In the genomic region with DNA sequence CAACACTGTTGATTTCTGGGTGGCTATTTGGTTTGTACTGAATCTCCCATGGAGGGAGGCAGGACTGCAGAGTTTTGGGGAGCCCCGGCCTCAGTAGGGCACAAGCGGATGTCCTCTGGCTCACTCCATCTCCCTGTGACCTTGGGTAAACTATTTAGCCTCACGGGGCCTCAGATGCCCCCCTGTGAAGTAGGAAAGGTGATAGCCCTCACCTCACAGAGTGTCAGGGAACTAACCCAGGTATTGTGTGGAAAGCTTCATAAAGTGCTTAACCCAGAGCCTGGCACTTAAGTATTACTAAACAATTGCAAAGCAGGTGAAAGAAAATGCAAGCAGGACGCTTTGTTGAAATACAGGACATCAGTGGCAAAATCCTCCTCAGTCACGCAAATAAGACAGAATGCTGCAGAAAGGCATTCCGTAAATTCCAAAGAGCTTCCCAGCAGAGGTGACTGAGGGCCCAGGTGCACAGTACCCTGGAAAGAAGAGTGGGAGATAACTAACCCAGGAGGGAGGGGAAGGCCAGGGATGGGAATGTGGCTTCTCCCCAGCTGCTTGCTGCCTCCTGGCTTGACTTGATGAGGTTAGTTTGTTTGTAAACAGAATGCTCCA, we compare ENCODE assay signal across 14 cellular contexts.
"Had no signal": no experiment of that assay in that cellular context is flagged by ENCODE, and none has a peak within 500 bp of the region (broad histone marks: within the 10 kb centered on the region; RNA-seq: fewer than 3 reads in every experiment).

No MANE protein-coding gene starts in this region.

- H3K4me1 Mint-ChIP-seq: activated naive CD8-positive, alpha-beta T cell treated with anti-CD3 and anti-CD28 coated beads, Interleukin-2, amount 50 U/mL, for 24 hours; naive thymus-derived CD8-positive, alpha-beta T cell; stimulated activated naive B cell treated with anti-CD40 and anti-IgM and Interleukin-4, amounts not matched to agents 10 μg/mL and 1 μg/mL and 100 μg/mL, for 72 hours; T-cell had no signal

- H3K9me3 Mint-ChIP-seq: activated naive CD8-positive, alpha-beta T cell treated with anti-CD3 and anti-CD28 coated beads, Interleukin-2, amount 50 U/mL, for 24 hours; naive thymus-derived CD8-positive, alpha-beta T cell; T-cell had no signal

- H3K36me3 ChIP-seq: gastroesophageal sphincter, transverse colon had no signal

- ATAC-seq: activated naive CD8-positive, alpha-beta T cell treated with anti-CD3 and anti-CD28 coated beads, Interleukin-2, amount 50 U/mL, for 24 hours; gastroesophageal sphincter; left lobe of liver; mucosa of descending colon; naive thymus-derived CD8-positive, alpha-beta T cell; right cardiac atrium; stimulated activated naive B cell treated with anti-CD40 and anti-IgM and Interleukin-4, amounts not matched to agents 10 μg/mL and 1 μg/mL and 100 μg/mL, for 72 hours; T-cell had no signal

- H3K27ac Mint-ChIP-seq: activated naive CD8-positive, alpha-beta T cell treated with anti-CD3 and anti-CD28 coated beads, Interleukin-2, amount 50 U/mL, for 24 hours; naive thymus-derived CD8-positive, alpha-beta T cell; progenitor cell of endocrine pancreas; stimulated activated naive B cell treated with anti-CD40 and anti-IgM and Interleukin-4, amounts not matched to agents 10 μg/mL and 1 μg/mL and 100 μg/mL, for 72 hours; T-cell had no signal

- H3K36me3 Mint-ChIP-seq: naive thymus-derived CD8-positive, alpha-beta T cell; stimulated activated naive B cell treated with anti-CD40 and anti-IgM and Interleukin-4, amounts not matched to agents 10 μg/mL and 1 μg/mL and 100 μg/mL, for 72 hours; T-cell had no signal

- H3K4me3 Mint-ChIP-seq: activated naive CD8-positive, alpha-beta T cell treated with anti-CD3 and anti-CD28 coated beads, Interleukin-2, amount 50 U/mL, for 24 hours; naive thymus-derived CD8-positive, alpha-beta T cell; stimulated activated naive B cell treated with anti-CD40 and anti-IgM and Interleukin-4, amounts not matched to agents 10 μg/mL and 1 μg/mL and 100 μg/mL, for 72 hours; T-cell had no signal

- H3K27me3 ChIP-seq: gastroesophageal sphincter, transverse colon had no signal

- H3K27ac ChIP-seq: gastroesophageal sphincter, transverse colon, VCaP had no signal

- DNase-seq: activated CD4-positive, alpha-beta T cell treated with anti-CD3 and anti-CD28 coated beads for 48 hours; activated naive CD4-positive, alpha-beta T cell treated with Interleukin-2 at 50 U/mL for 16 hours; activated naive CD8-positive, alpha-beta T cell treated with anti-CD3 and anti-CD28 coated beads, Interleukin-2, amount 50 U/mL, for 24 hours; mucosa of descending colon; naive thymus-derived CD8-positive, alpha-beta T cell; nucleus accumbens; right cardiac atrium; stimulated activated naive B cell treated with anti-CD40 and anti-IgM and Interleukin-4, amounts not matched to agents 10 μg/mL and 1 μg/mL and 100 μg/mL, for 72 hours; T-cell; transverse colon had no signal

- H3K9me3 ChIP-seq: gastroesophageal sphincter, mucosa of descending colon, transverse colon had no signal

- H3K4me3 ChIP-seq: gastroesophageal sphincter, mucosa of descending colon, transverse colon had no signal

- H3K27me3 Mint-ChIP-seq: activated naive CD8-positive, alpha-beta T cell treated with anti-CD3 and anti-CD28 coated beads, Interleukin-2, amount 50 U/mL, for 24 hours had no signal
